ENCODE assay signal across 8 cellular contexts in the genomic region with DNA sequence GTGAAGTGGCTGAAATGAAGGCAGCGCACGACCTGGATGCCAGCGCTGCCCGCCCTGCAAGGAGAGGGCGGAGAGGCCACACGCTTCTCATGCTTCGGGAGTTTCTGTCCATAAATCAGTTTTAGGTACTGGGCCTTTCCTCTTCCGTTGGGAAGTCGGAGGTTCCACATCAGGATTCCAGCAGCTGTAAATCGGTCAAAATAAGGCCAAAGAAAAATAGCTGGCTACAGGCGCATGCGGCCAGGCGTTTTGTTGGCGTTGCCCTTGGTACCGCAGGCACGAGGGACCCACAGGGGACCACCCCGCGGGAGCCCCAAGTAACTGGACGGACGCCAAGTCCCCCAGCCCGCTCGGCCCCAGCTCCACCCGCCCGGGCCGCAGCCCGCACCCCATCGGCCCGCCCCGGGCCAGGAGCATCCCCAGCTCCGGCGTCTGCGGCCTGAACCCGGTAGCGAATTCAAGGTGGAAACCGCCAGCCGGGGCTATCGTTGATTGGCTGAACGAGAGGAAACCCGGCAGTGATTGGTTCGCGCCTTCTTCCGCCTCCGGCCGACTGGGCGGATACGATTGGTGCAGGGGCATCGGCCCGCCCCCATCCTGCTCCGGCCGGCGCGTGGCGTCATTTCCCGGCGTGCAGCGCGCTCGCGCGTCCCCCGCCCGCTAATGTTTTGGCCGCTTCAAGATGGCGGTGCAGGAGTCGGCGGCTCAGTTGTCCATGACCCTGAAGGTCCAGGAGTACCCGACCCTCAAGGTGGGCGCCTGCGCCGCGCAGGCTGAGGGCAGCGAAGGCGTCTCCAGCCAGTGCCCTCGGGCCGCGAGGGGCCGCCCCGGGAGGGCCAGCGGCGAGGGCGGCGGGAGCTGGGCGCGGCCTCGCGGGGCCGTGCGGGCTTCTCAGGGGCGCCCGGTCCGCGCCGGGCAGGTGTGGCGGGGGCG. TPM values are rescaled to one million over a fixed set of nuclear protein-coding genes. Genes with fewer than 3 reads are reported as not detected.
DNase-seq lines count a peak whose midpoint lies in the region; ATAC-seq, FAIRE-seq and TF ChIP-seq lines count a peak whose summit lies in the region.

A gene (plus strand): TSS at position 660 of the 933 bp plus-strand sequence. CDS start 23 bp downstream, at position 683.

- peaks cover 24 to 38% of the 10 kb centered on the region in 2 donors for H3K4me1 Mint-ChIP-seq in natural killer cell

- DNase-seq in EL (peak; percentile 97), H54 (ENCODE audit: insufficient read length, low spot score) (peak; percentile 95), fibroblast of peridontal ligament (ENCODE audit: extremely low read depth) (peak; percentile 94), natural killer cell (peak; percentile 97)
- peak; percentile 96 for DNase-seq in activated T-helper 9 cell treated with anti-CD3 and anti-CD28 coated beads, Interleukin-2, amount 50 U/mL, for 16 hours (ENCODE audit: low read depth)
- DNase-seq in stimulated activated naive CD4-positive, alpha-beta T cell treated with Interleukin-2 at 50 U/mL for 16 hours (lab: John Stamatoyannopoulos, UW), result peak; percentile 98

- no peak for TF ChIP-seq CTCF in Loucy (conservative IDR thresholded peaks at IDR 0.05; ENCODE audit: low read length)
- no peak for TF ChIP-seq CTCF in natural killer cell (IDR thresholded peaks at IDR 0.05)

- H3K9me3 ChIP-seq in Loucy (ENCODE audit: insufficient read depth, low read depth, low read length), result no peaks in the 10 kb centered on the region; the same call in 1 of the 2 replicates

- TF ChIP-seq POLR2A in H54 (IDR thresholded peaks at IDR 0.05; ENCODE audit: low read depth, low read length) (peak; percentile 87), Raji (IDR thresholded peaks at IDR 0.05; ENCODE audit: insufficient read depth, low read depth, low read length) (peak; percentile 88)

- peak within 1 kb of the TSS; percentile 87 to 90 for H3K27ac Mint-ChIP-seq in natural killer cell

- peaks cover 37% of the 10 kb centered on the region for H3K4me1 ChIP-seq in Loucy (ENCODE audit: insufficient read depth, low read length, poor library complexity, severe bottlenecking)

- peak within 1 kb of the TSS; percentile 65 for H2AFZ ChIP-seq in Loucy (ENCODE audit: low read length)

- H3K4me3 Mint-ChIP-seq in natural killer cell, result peak within 1 kb of the TSS; percentile 95

- H3K9ac ChIP-seq in Loucy (ENCODE audit: low read depth, low read length, poor library complexity, severe bottlenecking), result peak within 1 kb of the TSS; percentile 95

- no peaks in the 10 kb centered on the region for H3K9me2 ChIP-seq in Loucy (replicated peaks; ENCODE audit: low read depth, low read length)

- ATAC-seq in natural killer cell, result peak; percentile 94 to 99 (median 97)

- FAIRE-seq in H54 (lab: Jason Lieb, UNC), result no peak

- H3K27me3 Mint-ChIP-seq in natural killer cell (ENCODE audit: low read depth in 2 of 2), result no peaks in the 10 kb centered on the region

- no peaks in the 10 kb centered on the region for H3K9me3 Mint-ChIP-seq in natural killer cell

- H3K36me3 Mint-ChIP-seq in natural killer cell, result no peaks in the 10 kb centered on the region

- H3K4me2 ChIP-seq in Loucy (ENCODE audit: low read depth, low read length, poor library complexity, severe bottlenecking), result peak within 1 kb of the TSS; percentile 96

- no peaks in the 10 kb centered on the region for H3K36me3 ChIP-seq in Loucy (ENCODE audit: insufficient read depth, low read length)

- peaks cover 35% of the 10 kb centered on the region for H4K20me1 ChIP-seq in Loucy (ENCODE audit: insufficient read depth, low read length, poor library complexity, severe bottlenecking)

- H3K4me3 ChIP-seq in Loucy (ENCODE audit: low read length, poor library complexity, severe bottlenecking), result peak within 1 kb of the TSS; percentile 95

- peaks cover 48% of the 10 kb centered on the region for H3K79me2 ChIP-seq in Loucy (ENCODE audit: insufficient read depth, low read length)

- no peaks in the 10 kb centered on the region for H3K27me3 ChIP-seq in Loucy (ENCODE audit: insufficient read depth, low read length, poor library complexity, severe bottlenecking)

- intact Hi-C loops in natural killer cell (cut with micrococcal nuclease), result loop anchor here (2.0 to 5.0 kb wide), 2 partner anchors 41 to 58 kb away; a partner anchor contains a TSS

- no peaks in the 10 kb centered on the region for H3F3A ChIP-seq in Loucy (ENCODE audit: low read depth)

RNA-seq across cellular contexts. Expression of the gene that starts here (rescaled TPM):
- total RNA-seq in natural killer cell, result 10 to 100 TPM; 63.5 to 89.2 (median 64.0) TPM

Comparison
In these comparisons a context has a peak if more than half of its experiments do, and no peak if none do; other contexts are left out.
1. Peak in every context shown above with its lines: DNase-seq, ATAC-seq and H3K4me3 ChIP-seq.